In genomic region chr17:60629120-60629519, GRCh38 we compare ENCODE assay signal across 24 cellular contexts. TPM values are rescaled to one million over a fixed set of nuclear protein-coding genes. Genes with fewer than 3 reads are reported as not detected.
A peak's percentile ranks its signal among the peaks of the same experiment; 100 is the strongest.
DNase-seq lines count a peak whose midpoint lies in the region; ATAC-seq and TF ChIP-seq lines count a peak whose summit lies in the region.
"Had no signal": no experiment of that assay in that cellular context is flagged by ENCODE, and none has a peak within 500 bp of the region (broad histone marks: within the 10 kb centered on the region; RNA-seq: fewer than 3 reads in every experiment).

No MANE protein-coding gene starts in this region.

- POLR2A ChIA-PET in WTC11 (lab: Charles Lee) = no interaction called here

- ATAC-seq in WTC11 (no peak), HG02571 (IDR thresholded peaks at IDR 0.05; ENCODE audit: unreplicated experiment) (no peak)
- ATAC-seq: GM23338 had no signal

- peak overlapping the region; percentile 41 for H3K27ac Mint-ChIP-seq in activated naive CD4-positive, alpha-beta T cell treated with anti-CD3 and anti-CD28 coated beads, Interleukin-2, amount 50 U/mL, for 24 hours
- H3K27ac Mint-ChIP-seq in activated naive CD4-positive, alpha-beta T cell treated with anti-CD3 and anti-CD28 coated beads, Interleukin-2, amount 10 ng/mL, durations not matched to agents 7 days and 5 days = no peak overlapping the region
- 0 out of 2 replicates have a peak overlapping the region, but pooled peaks have one; percentile 57 for H3K27ac Mint-ChIP-seq in WTC11
- H3K27ac Mint-ChIP-seq: CD14-positive monocyte, GM23338, HFFc6 had no signal

- H3K4me1 Mint-ChIP-seq in activated naive CD4-positive, alpha-beta T cell treated with anti-CD3 and anti-CD28 coated beads, Interleukin-2, amount 50 U/mL, for 24 hours = peaks cover 8% of the 10 kb centered on the region
- H3K4me1 Mint-ChIP-seq in activated naive CD4-positive, alpha-beta T cell treated with anti-CD3 and anti-CD28 coated beads, Interleukin-2, amount 10 ng/mL, durations not matched to agents 7 days and 5 days = peaks cover 5% of the 10 kb centered on the region
- no peaks in the 10 kb centered on the region for H3K4me1 Mint-ChIP-seq in WTC11
- H3K4me1 Mint-ChIP-seq: CD14-positive monocyte, GM23338 had no signal

- no peaks in the 10 kb centered on the region for H3K27me3 Mint-ChIP-seq in activated naive CD4-positive, alpha-beta T cell treated with anti-CD3 and anti-CD28 coated beads, Interleukin-2, amount 50 U/mL, for 24 hours
- H3K27me3 Mint-ChIP-seq in activated naive CD4-positive, alpha-beta T cell treated with anti-CD3 and anti-CD28 coated beads, Interleukin-2, amount 10 ng/mL, durations not matched to agents 7 days and 5 days = no peaks in the 10 kb centered on the region
- no peaks in the 10 kb centered on the region for H3K27me3 Mint-ChIP-seq in WTC11 (ENCODE audit: low read depth)

- no peaks in the 10 kb centered on the region for H3K9me3 Mint-ChIP-seq in activated naive CD4-positive, alpha-beta T cell treated with anti-CD3 and anti-CD28 coated beads, Interleukin-2, amount 50 U/mL, for 24 hours
- no peaks in the 10 kb centered on the region for H3K9me3 Mint-ChIP-seq in activated naive CD4-positive, alpha-beta T cell treated with anti-CD3 and anti-CD28 coated beads, Interleukin-2, amount 10 ng/mL, durations not matched to agents 7 days and 5 days
- no peaks in the 10 kb centered on the region for H3K9me3 Mint-ChIP-seq in WTC11
- H3K9me3 Mint-ChIP-seq: GM23338, HFFc6 had no signal

- no peak for TF ChIP-seq CTCF in WTC11 (IDR thresholded peaks at IDR 0.05)

- H3K36me3 Mint-ChIP-seq in activated naive CD4-positive, alpha-beta T cell treated with anti-CD3 and anti-CD28 coated beads, Interleukin-2, amount 50 U/mL, for 24 hours = peaks cover 2% of the 10 kb centered on the region
- H3K36me3 Mint-ChIP-seq in activated naive CD4-positive, alpha-beta T cell treated with anti-CD3 and anti-CD28 coated beads, Interleukin-2, amount 10 ng/mL, durations not matched to agents 7 days and 5 days = peaks cover 8% of the 10 kb centered on the region
- peaks cover 2% of the 10 kb centered on the region; the same call in 1 of the 2 replicates for H3K36me3 Mint-ChIP-seq in WTC11

- H3K4me3 Mint-ChIP-seq in activated naive CD4-positive, alpha-beta T cell treated with anti-CD3 and anti-CD28 coated beads, Interleukin-2, amount 50 U/mL, for 24 hours = no peak overlapping the region
- no peak overlapping the region for H3K4me3 Mint-ChIP-seq in activated naive CD4-positive, alpha-beta T cell treated with anti-CD3 and anti-CD28 coated beads, Interleukin-2, amount 10 ng/mL, durations not matched to agents 7 days and 5 days
- no peak overlapping the region for H3K4me3 Mint-ChIP-seq in WTC11
- H3K4me3 Mint-ChIP-seq: CD14-positive monocyte, GM23338, HFFc6 had no signal

- CTCF ChIA-PET in activated naive CD4-positive, alpha-beta T cell treated with anti-CD3 and anti-CD28 coated beads, Interleukin-2, amount 10 ng/mL, durations not matched to agents 7 days and 5 days (lab: Charles Lee) = interaction anchor here (3.0 kb wide), 1 partner anchor 9 kb away, joined by 13 read pairs; no protein-coding TSS in a partner anchor
- CTCF ChIA-PET in WTC11 (lab: Charles Lee) = no interaction called here

- DNase-seq in activated naive CD4-positive, alpha-beta T cell treated with anti-CD3 and anti-CD28 coated beads, Interleukin-2, amount 10 ng/mL, durations not matched to agents 7 days and 5 days = no peak
- DNase-seq in WTC11 (ENCODE audit: low spot score) (no peak), myocyte (ENCODE audit: low read depth) (peak; percentile 29), NCI-H2081 treated with DMSO at 0.1 percent for 48 hours (lab: John Stamatoyannopoulos, UW) (no peak), NCI-H2029 treated with DMSO at 0.1 percent for 48 hours (lab: John Stamatoyannopoulos, UW) (no peak)
- DNase-seq: 8988T, ACHN, BE2C, Calu3, DMS153, DND-41, HFFc6, NCI-H1048, NCI-H1436, NCI-H187, NCI-H2107, NCI-H524 treated with DMSO at 0.1 percent for 48 hours, NCI-H774, PC-3, SK-N-SH had no signal

TF ChIP-seq in WTC11, 78 proteins besides CTCF, POLR2A, EP300 and RAD21:
- TF ChIP-seq RORB (CRISPR knock-in tag; IDR thresholded peaks at IDR 0.05) (no peak), AR (CRISPR knock-in tag; IDR thresholded peaks at IDR 0.05) (no peak), OVOL2 (CRISPR knock-in tag; IDR thresholded peaks at IDR 0.05; ENCODE audit: borderline replicate concordance) (no peak), ATF2 (CRISPR knock-in tag; IDR thresholded peaks at IDR 0.05; ENCODE audit: borderline replicate concordance, low read depth) (no peak), ATF6 (CRISPR knock-in tag; IDR thresholded peaks at IDR 0.05) (no peak), FOXJ3 (CRISPR knock-in tag; IDR thresholded peaks at IDR 0.05; ENCODE audit: borderline replicate concordance) (no peak), E2F5 (CRISPR knock-in tag; IDR thresholded peaks at IDR 0.05) (no peak), ZNF396 (CRISPR knock-in tag; IDR thresholded peaks at IDR 0.05; ENCODE audit: borderline replicate concordance) (no peak)

RNA-seq across cellular contexts. Expression of gene PPM1D, which starts 29.1 kb away (rescaled TPM):
- 16.5 to 20.4 TPM (median 17.0 TPM) in 3 replicates for total RNA-seq in WTC11 (2021)
- total RNA-seq in myocyte = 9.2 and 9.7 TPM in 2 replicates
- polyA plus RNA-seq in myocyte (2012) = 5.5 TPM

RNA-seq across cellular contexts. Expression of gene BCAS3, which starts 48.5 kb away (rescaled TPM):
- total RNA-seq in WTC11 (2021) (15.5 to 19.8 TPM (median 17.8 TPM) in 3 replicates), myocyte (16.8 and 18.1 TPM in 2 replicates)
- 20.3 TPM for polyA plus RNA-seq in myocyte (2012)
